ENCODE assay signal across 20 cellular contexts in the genomic region with DNA sequence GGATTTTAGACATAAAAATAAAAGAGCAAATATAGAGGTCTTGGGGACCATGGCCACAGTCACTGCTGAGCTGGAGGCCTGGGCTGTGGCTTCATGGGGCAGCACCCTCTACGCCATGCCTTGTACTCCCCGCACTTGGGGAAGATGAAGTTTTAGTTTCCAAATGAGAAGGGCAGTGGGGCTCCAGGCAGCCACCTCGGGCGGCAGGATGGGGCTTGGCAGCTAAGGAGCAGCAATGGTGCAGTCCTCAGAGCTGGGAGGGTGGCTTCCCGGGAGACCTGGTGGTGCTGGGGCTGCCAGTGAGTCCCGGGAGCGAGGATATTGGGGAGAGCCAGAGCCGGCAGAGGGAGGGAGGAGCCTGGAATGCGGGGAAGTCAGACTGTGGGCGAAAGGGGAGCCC. TPM values are rescaled to one million over a fixed set of nuclear protein-coding genes. Genes with fewer than 3 reads are reported as not detected.
DNase-seq lines count a peak whose midpoint lies in the region; TF ChIP-seq lines count a peak whose summit lies in the region.
"Had no signal": no experiment of that assay in that cellular context is flagged by ENCODE, and none has a peak within 500 bp of the region (broad histone marks: within the 10 kb centered on the region; RNA-seq: fewer than 3 reads in every experiment).

No MANE protein-coding gene starts in this region.

- DNase-seq in activated CD4-positive, alpha-beta T cell treated with anti-CD3 and anti-CD28 coated beads, Interleukin-2, amount 50 U/mL, for 48 hours, result peak; percentile 27 to 46
- DNase-seq in activated CD4-positive, alpha-beta T cell treated with anti-CD3 and anti-CD28 coated beads for 1 hour, result no peak
- DNase-seq in Peyer's patch, result no peak
- peak; percentile 52 for DNase-seq in activated naive CD8-positive, alpha-beta T cell treated with anti-CD3 and anti-CD28 coated beads for 36 hours
- DNase-seq in stimulated activated CD8-positive, alpha-beta memory T cell treated with anti-CD3 and anti-CD28 coated beads, Interleukin-4, amount 100 ng/mL, for 48 hours, result peak; percentile 48
- DNase-seq in NCI-H345 treated with DMSO at 0.1 percent for 48 hours (lab: John Stamatoyannopoulos, UW; ENCODE audit: unreplicated experiment), result no peak
- DNase-seq in NCI-H82 (lab: John Stamatoyannopoulos, UW), result no peak
- no peak for DNase-seq in foreskin fibroblast
- DNase-seq: effector CD8-positive, alpha-beta T cell; HFFc6; IMR-90; left cardiac atrium; MV-4-11; stomach had no signal

- H3K4me1 ChIP-seq in Peyer's patch, result peaks cover 0 to 3% (median 0%) of the 10 kb centered on the region in 4 donors
- H3K4me1 ChIP-seq: parathyroid adenoma had no signal

- TF ChIP-seq POLR2A in Peyer's patch (IDR thresholded peaks at IDR 0.05), result no peak

- H3K27ac Mint-ChIP-seq in activated naive CD8-positive, alpha-beta T cell treated with anti-CD3 and anti-CD28 coated beads for 36 hours, result peak overlapping the region; percentile 96
- H3K27ac Mint-ChIP-seq: HFFc6 had no signal

- no peaks in the 10 kb centered on the region for H3K9me3 ChIP-seq in Peyer's patch
- H3K9me3 ChIP-seq: stomach had no signal

- TF ChIP-seq CTCF in Peyer's patch (IDR thresholded peaks at IDR 0.05) (no peak), foreskin fibroblast (IDR thresholded peaks at IDR 0.05; ENCODE audit: low read depth, low read length) (no peak)

- H3K4me3 ChIP-seq in Peyer's patch (peak overlapping the region in 2 of 4 donors; percentile 43 to 46), foreskin fibroblast (ENCODE audit: low read depth in 1 of 2, low read length in 2 of 2) (no peak overlapping the region)

- peak overlapping the region; percentile 94 for H3K4me3 Mint-ChIP-seq in activated naive CD8-positive, alpha-beta T cell treated with anti-CD3 and anti-CD28 coated beads for 36 hours
- H3K4me3 Mint-ChIP-seq: HFFc6 had no signal

- peaks cover 4% of the 10 kb centered on the region for H3K9me3 Mint-ChIP-seq in activated naive CD8-positive, alpha-beta T cell treated with anti-CD3 and anti-CD28 coated beads for 36 hours
- H3K9me3 Mint-ChIP-seq: HFFc6 had no signal

- no peaks in the 10 kb centered on the region for H3K27me3 Mint-ChIP-seq in activated naive CD8-positive, alpha-beta T cell treated with anti-CD3 and anti-CD28 coated beads for 36 hours

- H3K36me3 ChIP-seq in Peyer's patch, result peaks cover 0 to 6% (median 0%) of the 10 kb centered on the region in 3 donors

- peak overlapping the region; percentile 63 to 94 (median 81) for H3K27ac ChIP-seq in Peyer's patch
- H3K27ac ChIP-seq: parathyroid adenoma had no signal

- H3K4me1 Mint-ChIP-seq in activated naive CD8-positive, alpha-beta T cell treated with anti-CD3 and anti-CD28 coated beads for 36 hours, result peaks cover 43% of the 10 kb centered on the region

- H3K27me3 ChIP-seq in Peyer's patch, result no peaks in the 10 kb centered on the region
- H3K27me3 ChIP-seq: stomach had no signal

- peaks cover 70% of the 10 kb centered on the region for H3K36me3 Mint-ChIP-seq in activated naive CD8-positive, alpha-beta T cell treated with anti-CD3 and anti-CD28 coated beads for 36 hours

RNA-seq across cellular contexts. Expression of a gene that starts 2.4 kb away (rescaled TPM):
- 1 to 10 TPM in 3 of 4 donors, not detected in 1; 4.4 to 9.2 (median 8.4) TPM for total RNA-seq in Peyer's patch
- 10 to 100 TPM; 58.5 to 58.6 TPM for total RNA-seq in activated naive CD8-positive, alpha-beta T cell treated with anti-CD3 and anti-CD28 coated beads for 36 hours
- total RNA-seq: A673, bronchial epithelial cell, HFFc6, IMR-90, RPMI7951, skeletal muscle tissue, stomach, urinary bladder had no signal

RNA-seq across cellular contexts. Expression of a gene that starts 37.7 kb away (rescaled TPM):
- 10 to 100 TPM in 1 of 4 donors, 1 to 10 TPM in 3; 3.0 to 15.7 (median 4.9) TPM for total RNA-seq in Peyer's patch
- total RNA-seq in activated naive CD8-positive, alpha-beta T cell treated with anti-CD3 and anti-CD28 coated beads for 36 hours, result 1 to 10 TPM; 1.6 to 3.1 TPM

Comparison
In these comparisons a context has a peak if more than half of its experiments do, and no peak if none do; other contexts are left out.
1. DNase-seq: peak in activated CD4-positive, alpha-beta T cell treated with anti-CD3 and anti-CD28 coated beads, Interleukin-2, amount 50 U/mL, for 48 hours (2 of 2), activated naive CD8-positive, alpha-beta T cell treated with anti-CD3 and anti-CD28 coated beads for 36 hours (single experiment) and stimulated activated CD8-positive, alpha-beta memory T cell treated with anti-CD3 and anti-CD28 coated beads, Interleukin-4, amount 100 ng/mL, for 48 hours (single experiment); none in activated CD4-positive, alpha-beta T cell treated with anti-CD3 and anti-CD28 coated beads for 1 hour (single experiment), Peyer's patch (0 of 3), NCI-H345 treated with DMSO at 0.1 percent for 48 hours (single experiment), NCI-H82 (single experiment) and foreskin fibroblast (0 of 2).
2. RNA of a gene that starts 2.4 kb away (total RNA-seq): 58.5 to 58.6 TPM in activated naive CD8-positive, alpha-beta T cell treated with anti-CD3 and anti-CD28 coated beads for 36 hours; 4.4 to 9.2 TPM in Peyer's patch; every median in the first group is over 4 times any median in the second.